In genomic region chr12:10214131-10214876, GRCh38 we compare ENCODE assay signal across 2 cellular contexts.
TF ChIP-seq lines count a peak whose summit lies in the region.

No MANE protein-coding gene starts in this region.

TF ChIP-seq in GM12878, 131 proteins besides CTCF, POLR2A, EP300 and RAD21:
- TF ChIP-seq NFYA (IDR thresholded peaks at IDR 0.05; ENCODE audit: borderline replicate concordance, low read depth, low read length) (no peak), ZNF274 (IDR thresholded peaks at IDR 0.05; ENCODE audit: insufficient read depth, insufficient read length) (no peak), BHLHE40 (IDR thresholded peaks at IDR 0.05; ENCODE audit: borderline replicate concordance in 1 of 2, low read depth in 2 of 2, low read length in 1 of 2) (no peak), NR2C1 (IDR thresholded peaks at IDR 0.05) (no peak), CBX5 (IDR thresholded peaks at IDR 0.05; ENCODE audit: low read depth) (no peak)

TF ChIP-seq in HepG2, 621 proteins besides CTCF, POLR2A, EP300 and RAD21:
- TF ChIP-seq IRF1 (CRISPR knock-in tag; IDR thresholded peaks at IDR 0.05; ENCODE audit: low read depth) (no peak), ZFP37 (CRISPR knock-in tag; IDR thresholded peaks at IDR 0.05; ENCODE audit: borderline replicate concordance) (no peak), ATF7 (IDR thresholded peaks at IDR 0.05) (no peak), ATF7 (CRISPR knock-in tag; IDR thresholded peaks at IDR 0.05) (no peak), ZBTB21 (CRISPR knock-in tag; IDR thresholded peaks at IDR 0.05) (no peak), HOXA3 (CRISPR knock-in tag; IDR thresholded peaks at IDR 0.05) (no peak), DNMT1 (CRISPR knock-in tag; IDR thresholded peaks at IDR 0.05) (no peak), AGO1 (IDR thresholded peaks at IDR 0.05; ENCODE audit: low read depth, low read length, poor library complexity, severe bottlenecking) (no peak)
- TF ChIP-seq, protein P1, sequence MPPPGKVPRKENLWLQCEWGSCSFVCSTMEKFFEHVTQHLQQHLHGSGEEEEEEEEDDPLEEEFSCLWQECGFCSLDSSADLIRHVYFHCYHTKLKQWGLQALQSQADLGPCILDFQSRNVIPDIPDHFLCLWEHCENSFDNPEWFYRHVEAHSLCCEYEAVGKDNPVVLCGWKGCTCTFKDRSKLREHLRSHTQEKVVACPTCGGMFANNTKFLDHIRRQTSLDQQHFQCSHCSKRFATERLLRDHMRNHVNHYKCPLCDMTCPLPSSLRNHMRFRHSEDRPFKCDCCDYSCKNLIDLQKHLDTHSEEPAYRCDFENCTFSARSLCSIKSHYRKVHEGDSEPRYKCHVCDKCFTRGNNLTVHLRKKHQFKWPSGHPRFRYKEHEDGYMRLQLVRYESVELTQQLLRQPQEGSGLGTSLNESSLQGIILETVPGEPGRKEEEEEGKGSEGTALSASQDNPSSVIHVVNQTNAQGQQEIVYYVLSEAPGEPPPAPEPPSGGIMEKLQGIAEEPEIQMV (CRISPR knock-in tag; IDR thresholded peaks at IDR 0.05; ENCODE audit: low read depth): no peak
